In the genomic region with DNA sequence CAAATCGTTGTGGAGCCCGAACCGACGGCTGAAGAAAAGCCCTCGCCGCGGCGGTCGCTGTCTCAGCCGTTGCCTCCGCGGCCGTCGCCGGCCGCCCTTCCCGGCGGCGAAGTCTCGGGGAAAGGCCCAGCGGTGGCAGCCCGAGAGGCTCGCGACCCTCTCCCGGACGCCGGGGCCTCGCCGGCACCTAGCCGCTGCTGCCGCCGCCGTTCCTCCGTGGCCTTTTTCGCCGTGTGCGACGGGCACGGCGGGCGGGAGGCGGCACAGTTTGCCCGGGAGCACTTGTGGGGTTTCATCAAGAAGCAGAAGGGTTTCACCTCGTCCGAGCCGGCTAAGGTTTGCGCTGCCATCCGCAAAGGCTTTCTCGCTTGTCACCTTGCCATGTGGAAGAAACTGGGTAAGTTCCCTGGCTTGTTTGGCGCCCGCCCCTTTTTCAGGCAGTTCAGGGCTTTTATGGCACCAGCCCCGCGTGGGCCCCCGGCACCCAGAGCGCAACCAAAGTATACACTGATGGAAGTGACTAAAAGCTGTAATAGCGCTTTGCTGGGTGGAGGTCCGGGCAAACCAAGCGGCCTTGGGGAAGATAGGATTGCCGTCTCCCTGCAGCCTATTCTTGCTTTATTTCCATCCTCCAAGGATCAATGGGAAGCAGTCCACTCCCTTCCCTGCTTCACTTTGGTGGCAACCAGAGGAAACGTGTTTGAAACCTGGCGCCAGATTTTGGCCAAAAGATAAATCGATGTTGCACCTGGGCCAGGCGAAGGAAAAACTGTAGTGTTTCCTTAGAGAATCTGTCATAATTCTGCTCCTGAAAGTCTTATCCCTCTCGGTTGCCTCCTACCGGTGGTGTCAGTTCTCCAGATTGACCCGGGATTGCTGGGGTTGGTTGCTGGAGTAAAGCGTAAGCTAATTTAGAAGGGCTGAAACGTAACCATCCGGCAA, we compare ENCODE assay signal across 8 cellular contexts. TPM values are rescaled to one million over a fixed set of nuclear protein-coding genes. Genes with fewer than 3 reads are reported as not detected.
DNase-seq lines count a peak whose midpoint lies in the region; ATAC-seq, FAIRE-seq and TF ChIP-seq lines count a peak whose summit lies in the region.

No MANE protein-coding gene starts in this region.

- H3K36me3 Mint-ChIP-seq in progenitor cell of endocrine pancreas (ENCODE audit: insufficient read depth) = no peaks in the 10 kb centered on the region

- peaks cover 16 to 39% of the 10 kb centered on the region in 2 donors for H3K4me1 ChIP-seq in adrenal gland (replicated peaks in 1 of 2)

- no peaks in the 10 kb centered on the region for H3K36me3 ChIP-seq in adrenal gland (replicated peaks in 1 of 2)

- peak; percentile 10 to 71 for TF ChIP-seq POLR2A in adrenal gland (IDR thresholded peaks at IDR 0.05)

- intact Hi-C loops in adrenal gland (cut with DNase I) = no loop called here
- intact Hi-C loops in left cardiac atrium (cut with DNase I) = loop anchor here in 1 of 2 donors (5.0 kb wide), 1 partner anchor 42 kb away; no protein-coding TSS in a partner anchor

- peak overlapping the region; percentile 59 to 100 (median 74) for H3K4me3 ChIP-seq in adrenal gland

- H3K9me3 Mint-ChIP-seq in progenitor cell of endocrine pancreas (ENCODE audit: low read depth) = no peaks in the 10 kb centered on the region

- peak; percentile 51 to 77 (median 68) for TF ChIP-seq CTCF in adrenal gland (IDR thresholded peaks at IDR 0.05)
- peak; percentile 75 for TF ChIP-seq CTCF in progenitor cell of endocrine pancreas (IDR thresholded peaks at IDR 0.05; ENCODE audit: unreplicated experiment)

- 0 to 2% (median 0%) methylated on average over 14 to 69 of the region's 69 CpGs for WGBS in adrenal gland, 4 donors

- peak; percentile 83 for FAIRE-seq in urothelium cell line (lab: Jason Lieb, UNC)

- H3K4me1 Mint-ChIP-seq in progenitor cell of endocrine pancreas (ENCODE audit: low read depth) = peaks cover 26% of the 10 kb centered on the region

- peak; percentile 66 for DNase-seq in GDM1 (lab: John Stamatoyannopoulos, UW)
- peak; percentile 39 for DNase-seq in NCI-H1092 (lab: John Stamatoyannopoulos, UW)
- peak; percentile 54 for DNase-seq in T follicular helper cell (ENCODE audit: low read depth)
- peak; percentile 73 to 92 (median 78) for DNase-seq in adrenal gland
- DNase-seq in left cardiac atrium = peak; percentile 78
- peak; percentile 34 for DNase-seq in progenitor cell of endocrine pancreas (ENCODE audit: low spot score, unreplicated experiment)
- DNase-seq in urothelium cell line (ENCODE audit: low spot score) = peak; percentile 92

- peak overlapping the region; percentile 80 to 96 (median 92) for H3K27ac ChIP-seq in adrenal gland

- no peaks in the 10 kb centered on the region for H3K9me3 ChIP-seq in adrenal gland (replicated peaks in 1 of 3)

- H3K27me3 ChIP-seq in adrenal gland = no peaks in the 10 kb centered on the region

- peak overlapping the region; percentile 98 for H3K4me3 Mint-ChIP-seq in progenitor cell of endocrine pancreas (ENCODE audit: low read depth)

- H3K27me3 Mint-ChIP-seq in progenitor cell of endocrine pancreas = peaks cover 8% of the 10 kb centered on the region

- peak; percentile 20 for ATAC-seq in HG02571 (IDR thresholded peaks at IDR 0.05; ENCODE audit: unreplicated experiment)
- peak; percentile 27 to 48 for ATAC-seq in left cardiac atrium

- peak overlapping the region; percentile 99 for H3K27ac Mint-ChIP-seq in progenitor cell of endocrine pancreas

RNA-seq across cellular contexts. Expression of a gene that starts 0.8 kb away (rescaled TPM):
- 10 to 100 TPM in 5 of 8 donors, 1 to 10 TPM in 3; 3.4 to 16.3 (median 11.5) TPM for total RNA-seq in adrenal gland
- polyA plus RNA-seq in adrenal gland = 1 to 10 TPM; 3.4 to 8.5 (median 3.7) TPM
- total RNA-seq in left cardiac atrium = 10 to 100 TPM in 1 of 2 donors, 1 to 10 TPM in 1; 9.0 to 10.2 TPM
- 20.8 and 21.2 TPM in 2 replicates for total RNA-seq in progenitor cell of endocrine pancreas

Comparison
In these comparisons a context has a peak if more than half of its experiments do, and no peak if none do; other contexts are left out.
1. Peak in every context shown above with its lines: DNase-seq, ATAC-seq, H3K4me3 ChIP-seq and H3K27ac ChIP-seq.
2. DNase-seq: peak in every context shown above with its lines; median percentile 92 in urothelium cell line; 78 in adrenal gland; 78 in left cardiac atrium; 66 in GDM1; 54 in T follicular helper cell; 39 in NCI-H1092; 34 in progenitor cell of endocrine pancreas.